Comparison of ENCODE assay signal across 23 cellular contexts in genomic region chr14:22026527-22026926, GRCh38.
A peak's percentile ranks its signal among the peaks of the same experiment; 100 is the strongest.
DNase-seq lines count a peak whose midpoint lies in the region; ATAC-seq, FAIRE-seq and TF ChIP-seq lines count a peak whose summit lies in the region.
"Had no signal": no experiment of that assay in that cellular context is flagged by ENCODE, and none has a peak within 500 bp of the region (broad histone marks: within the 10 kb centered on the region; RNA-seq: fewer than 3 reads in every experiment).

No MANE protein-coding gene starts in this region.

- TF ChIP-seq EP300 in H1 (IDR thresholded peaks at IDR 0.05; ENCODE audit: borderline replicate concordance in 1 of 2, low read depth in 2 of 2, low read length in 2 of 2) = no peak

- no peak overlapping the region for H2BK120ac ChIP-seq in H1 (replicated peaks; ENCODE audit: low read depth, low read length)

- H3K23ac ChIP-seq in H1 (ENCODE audit: insufficient read length) = no peak overlapping the region

- H3K36me3 Mint-ChIP-seq in activated naive CD8-positive, alpha-beta T cell treated with anti-CD3 and anti-CD28 coated beads for 36 hours = no peaks in the 10 kb centered on the region
- H3K36me3 Mint-ChIP-seq in activated naive CD8-positive, alpha-beta T cell treated with anti-CD3 and anti-CD28 coated beads, Interleukin-2, amount 50 U/mL, for 24 hours (ENCODE audit: low read depth) = no peaks in the 10 kb centered on the region
- H3K36me3 Mint-ChIP-seq: activated naive CD4-positive, alpha-beta T cell treated with anti-CD3 and anti-CD28 coated beads, Interleukin-2, amount 50 U/mL, for 24 hours had no signal

- no peak overlapping the region for H3K4ac ChIP-seq in H1 (replicated peaks; ENCODE audit: insufficient read length, low read depth, low read length)

- no peak for TF ChIP-seq POLR2A in H1 (IDR thresholded peaks at IDR 0.05; ENCODE audit: control extremely low read depth in 1 of 2, low read depth in 2 of 2, low read length in 2 of 2)

- H4K91ac ChIP-seq in H1 (replicated peaks; ENCODE audit: insufficient read length, low read length) = no peak overlapping the region

- no peak overlapping the region for H3K56ac ChIP-seq in H1 (replicated peaks; ENCODE audit: insufficient read length, low read depth, low read length)

- H3K79me1 ChIP-seq in H1 (ENCODE audit: low read depth, low read length) = no peaks in the 10 kb centered on the region

- H3K9me3 Mint-ChIP-seq in activated naive CD8-positive, alpha-beta T cell treated with anti-CD3 and anti-CD28 coated beads for 36 hours = no peaks in the 10 kb centered on the region
- H3K9me3 Mint-ChIP-seq in activated naive CD8-positive, alpha-beta T cell treated with anti-CD3 and anti-CD28 coated beads, Interleukin-2, amount 50 U/mL, for 24 hours = no peaks in the 10 kb centered on the region
- H3K9me3 Mint-ChIP-seq: activated naive CD4-positive, alpha-beta T cell treated with anti-CD3 and anti-CD28 coated beads, Interleukin-2, amount 50 U/mL, for 24 hours had no signal

- H3K4me1 Mint-ChIP-seq in activated naive CD8-positive, alpha-beta T cell treated with anti-CD3 and anti-CD28 coated beads for 36 hours = peaks cover 3% of the 10 kb centered on the region
- H3K4me1 Mint-ChIP-seq in activated naive CD8-positive, alpha-beta T cell treated with anti-CD3 and anti-CD28 coated beads, Interleukin-2, amount 50 U/mL, for 24 hours = peaks cover 2% of the 10 kb centered on the region

- peak overlapping the region; percentile 34 for H3K4me3 Mint-ChIP-seq in activated naive CD8-positive, alpha-beta T cell treated with anti-CD3 and anti-CD28 coated beads for 36 hours
- no peak overlapping the region for H3K4me3 Mint-ChIP-seq in activated naive CD8-positive, alpha-beta T cell treated with anti-CD3 and anti-CD28 coated beads, Interleukin-2, amount 50 U/mL, for 24 hours
- H3K4me3 Mint-ChIP-seq: activated naive CD4-positive, alpha-beta T cell treated with anti-CD3 and anti-CD28 coated beads, Interleukin-2, amount 50 U/mL, for 24 hours had no signal

- H3K4me1 ChIP-seq in RWPE2 (ENCODE audit: insufficient read depth, poor library complexity, severe bottlenecking) = no peaks in the 10 kb centered on the region
- no peaks in the 10 kb centered on the region for H3K4me1 ChIP-seq in H1 (replicated peaks in 1 of 4; ENCODE audit: control insufficient read depth in 3 of 4, insufficient read depth in 4 of 4, low read length in 3 of 4)
- no peaks in the 10 kb centered on the region for H3K4me1 ChIP-seq in SJCRH30
- no peaks in the 10 kb centered on the region for H3K4me1 ChIP-seq in colonic mucosa
- H3K4me1 ChIP-seq: ascending aorta, upper lobe of left lung had no signal

- 92% methylated on average over 2 of the region's 2 CpGs; no CpG with 5 or more reads in 1 of the 2 experiments for WGBS in H1 (ENCODE audit: extremely low coverage in 1 of 2, insufficient coverage in 1 of 2, insufficient read length in 1 of 2, insufficient replicate concordance in 2 of 2, low coverage in 1 of 2, low lambda C conversion rate in 2 of 2, missing lambda C conversion rate in 1 of 2), 2 experiments

- no peak overlapping the region for H3K18ac ChIP-seq in H1 (ENCODE audit: extremely low read depth, low read length)

- no peak overlapping the region for H2BK20ac ChIP-seq in H1 (ENCODE audit: low read length)

- POLR2A ChIA-PET in H1 (lab: Charles Lee; ENCODE audit: partially characterized antibody) = no interaction called here

- CTCF ChIA-PET in H1 (lab: Charles Lee; ENCODE audit: partially characterized antibody) = interaction anchor here (0.6 to 4.2 kb wide), 13 partner anchors 14 to 193 kb away, joined by 3 to 29 read pairs (median 5); no protein-coding TSS in a partner anchor

- H4K20me1 ChIP-seq in H1 (replicated peaks in 1 of 2; ENCODE audit: control insufficient read depth in 1 of 2, insufficient read depth in 2 of 2, low read length in 2 of 2) = no peaks in the 10 kb centered on the region

- H3K23me2 ChIP-seq in H1 (ENCODE audit: low read depth, low read length) = no peaks in the 10 kb centered on the region

- H3K27ac ChIP-seq in RWPE2 (ENCODE audit: poor library complexity, severe bottlenecking) (no peak overlapping the region), H1 (ENCODE audit: low read depth, low read length) (no peak overlapping the region), SJCRH30 (no peak overlapping the region), colonic mucosa (no peak overlapping the region)
- H3K27ac ChIP-seq: ascending aorta, neutrophil, upper lobe of left lung had no signal

- H4K5ac ChIP-seq in H1 (ENCODE audit: insufficient read length, low read depth, low read length) = no peak overlapping the region

- no peak overlapping the region for H2BK5ac ChIP-seq in H1 (ENCODE audit: low read depth, low read length)

- ATAC-seq in activated naive CD8-positive, alpha-beta T cell treated with anti-CD3 and anti-CD28 coated beads, Interleukin-2, amount 50 U/mL, for 24 hours = no peak
- ATAC-seq in RWPE2 (ENCODE audit: low read depth) = peak; percentile 44; the same call in 1 of the 3 replicates
- ATAC-seq in GM19397 (IDR thresholded peaks at IDR 0.05; ENCODE audit: unreplicated experiment) = no peak

- H3K36me3 ChIP-seq in RWPE2 (ENCODE audit: low read depth) (no peaks in the 10 kb centered on the region), H1 (ENCODE audit: control insufficient read depth in 2 of 4, insufficient read depth in 4 of 4, low read length in 3 of 4) (no peaks in the 10 kb centered on the region), SJCRH30 (no peaks in the 10 kb centered on the region), colonic mucosa (no peaks in the 10 kb centered on the region)
- H3K36me3 ChIP-seq: ascending aorta, neutrophil, upper lobe of left lung had no signal

- H3K4me3 ChIP-seq in RWPE2 (ENCODE audit: severe bottlenecking) (no peak overlapping the region), H1 (ENCODE audit: extremely low read depth in 1 of 4, insufficient read depth in 2 of 4, low read depth in 3 of 4, low read length in 4 of 4) (no peak overlapping the region), SJCRH30 (no peak overlapping the region), colonic mucosa (no peak overlapping the region)
- H3K4me3 ChIP-seq: ascending aorta, upper lobe of left lung had no signal

- H3K14ac ChIP-seq in H1 (ENCODE audit: insufficient read length) = no peak overlapping the region

- H3K27ac Mint-ChIP-seq in activated naive CD8-positive, alpha-beta T cell treated with anti-CD3 and anti-CD28 coated beads for 36 hours = no peak overlapping the region
- H3K27ac Mint-ChIP-seq in activated naive CD8-positive, alpha-beta T cell treated with anti-CD3 and anti-CD28 coated beads, Interleukin-2, amount 50 U/mL, for 24 hours = no peak overlapping the region
- H3K27ac Mint-ChIP-seq: activated naive CD4-positive, alpha-beta T cell treated with anti-CD3 and anti-CD28 coated beads, Interleukin-2, amount 50 U/mL, for 24 hours; progenitor cell of endocrine pancreas had no signal

- no peak overlapping the region for H2AK5ac ChIP-seq in H1 (ENCODE audit: low read depth, low read length)

- no peak overlapping the region for H4K8ac ChIP-seq in H1 (ENCODE audit: extremely low read depth, insufficient read depth, low read length)

- intact Hi-C loops in colonic mucosa (cut with DNase I) = no loop called here

- no peak for FAIRE-seq in H1 (lab: Jason Lieb, UNC)
- FAIRE-seq: GM12892 had no signal

- no peak for TF ChIP-seq CTCF in RWPE2 (IDR thresholded peaks at IDR 0.05; ENCODE audit: poor library complexity, severe bottlenecking)
- TF ChIP-seq CTCF in H1 (IDR thresholded peaks at IDR 0.05; ENCODE audit: control extremely low read depth in 1 of 3, insufficient read depth in 1 of 3, low read depth in 1 of 3, low read length in 3 of 3) = no peak
- TF ChIP-seq CTCF in colonic mucosa (IDR thresholded peaks at IDR 0.05) = no peak

- DNase-seq in activated naive CD8-positive, alpha-beta T cell treated with anti-CD3 and anti-CD28 coated beads for 36 hours = no peak
- no peak for DNase-seq in activated naive CD8-positive, alpha-beta T cell treated with anti-CD3 and anti-CD28 coated beads, Interleukin-2, amount 50 U/mL, for 24 hours
- DNase-seq in RWPE2 (ENCODE audit: low spot score) (no peak), H1 (ENCODE audit: low read depth in 1 of 2, low spot score in 2 of 2) (no peak), SJCRH30 (no peak), colonic mucosa (no peak)
- no peak for DNase-seq in effector CD4-positive, alpha-beta T cell
- DNase-seq: activated CD4-positive, CD25-positive, alpha-beta regulatory T cell; central memory CD4-positive, alpha-beta T cell; erythroblast; foreskin fibroblast; IMR-90; mesenchymal stem cell; NCI-H2081; NCI-H345; Right ventricle myocardium superior; upper lobe of left lung had no signal

- H3K9ac ChIP-seq in H1 (replicated peaks in 1 of 4; ENCODE audit: extremely low read depth in 1 of 4, low read depth in 3 of 4, low read length in 3 of 4) (no peak overlapping the region), colonic mucosa (ENCODE audit: low read depth in 2 of 2, low read length in 2 of 2) (no peak overlapping the region)

- no peak overlapping the region for H2BK12ac ChIP-seq in H1 (ENCODE audit: low read depth, low read length)

- H3K9me3 ChIP-seq in RWPE2 (ENCODE audit: severe bottlenecking) = no peaks in the 10 kb centered on the region
- no peaks in the 10 kb centered on the region for H3K9me3 ChIP-seq in H1 (ENCODE audit: insufficient read depth in 2 of 2, low read depth in 1 of 2, low read length in 1 of 2)
- H3K9me3 ChIP-seq in SJCRH30 (replicated peaks) = no peaks in the 10 kb centered on the region
- no peaks in the 10 kb centered on the region for H3K9me3 ChIP-seq in colonic mucosa
- H3K9me3 ChIP-seq: ascending aorta, neutrophil, upper lobe of left lung had no signal

- peaks cover 60% of the 10 kb centered on the region for H3K27me3 ChIP-seq in RWPE2 (ENCODE audit: insufficient read depth, poor library complexity, severe bottlenecking)
- H3K27me3 ChIP-seq in H1 (replicated peaks in 1 of 4; ENCODE audit: control insufficient read depth in 3 of 4, extremely low read depth in 1 of 4, insufficient read depth in 3 of 4, low read length in 3 of 4) = no peaks in the 10 kb centered on the region
- 0 out of 2 replicates have a peak, but pooled peaks cover 4% of the 10 kb centered on the region for H3K27me3 ChIP-seq in SJCRH30
- H3K27me3 ChIP-seq in colonic mucosa = no peaks in the 10 kb centered on the region
- H3K27me3 ChIP-seq: ascending aorta, neutrophil, upper lobe of left lung had no signal

- H2BK15ac ChIP-seq in H1 (ENCODE audit: low read length) = no peak overlapping the region

- H3K4me2 ChIP-seq in H1 (ENCODE audit: insufficient read depth in 1 of 2, low read depth in 2 of 2, low read length in 2 of 2) = no peak overlapping the region

- TF ChIP-seq RAD21 in H1 (IDR thresholded peaks at IDR 0.05 in 1 of 2, conservative IDR thresholded peaks at IDR 0.05 in 1 of 2; ENCODE audit: low read depth in 2 of 2, low read length in 2 of 2) = no peak

- no peaks in the 10 kb centered on the region for H3K79me2 ChIP-seq in H1 (ENCODE audit: control insufficient read depth in 1 of 2, insufficient read depth in 2 of 2, low read length in 2 of 2)

- no peaks in the 10 kb centered on the region for H3K27me3 Mint-ChIP-seq in activated naive CD8-positive, alpha-beta T cell treated with anti-CD3 and anti-CD28 coated beads for 36 hours
- H3K27me3 Mint-ChIP-seq in activated naive CD8-positive, alpha-beta T cell treated with anti-CD3 and anti-CD28 coated beads, Interleukin-2, amount 50 U/mL, for 24 hours = no peaks in the 10 kb centered on the region
- H3K27me3 Mint-ChIP-seq: activated naive CD4-positive, alpha-beta T cell treated with anti-CD3 and anti-CD28 coated beads, Interleukin-2, amount 50 U/mL, for 24 hours had no signal

- H2AFZ ChIP-seq in H1 (ENCODE audit: low read length) = 0 out of 2 replicates have a peak overlapping the region, but pooled peaks have one; percentile 14
